In the genomic region with DNA sequence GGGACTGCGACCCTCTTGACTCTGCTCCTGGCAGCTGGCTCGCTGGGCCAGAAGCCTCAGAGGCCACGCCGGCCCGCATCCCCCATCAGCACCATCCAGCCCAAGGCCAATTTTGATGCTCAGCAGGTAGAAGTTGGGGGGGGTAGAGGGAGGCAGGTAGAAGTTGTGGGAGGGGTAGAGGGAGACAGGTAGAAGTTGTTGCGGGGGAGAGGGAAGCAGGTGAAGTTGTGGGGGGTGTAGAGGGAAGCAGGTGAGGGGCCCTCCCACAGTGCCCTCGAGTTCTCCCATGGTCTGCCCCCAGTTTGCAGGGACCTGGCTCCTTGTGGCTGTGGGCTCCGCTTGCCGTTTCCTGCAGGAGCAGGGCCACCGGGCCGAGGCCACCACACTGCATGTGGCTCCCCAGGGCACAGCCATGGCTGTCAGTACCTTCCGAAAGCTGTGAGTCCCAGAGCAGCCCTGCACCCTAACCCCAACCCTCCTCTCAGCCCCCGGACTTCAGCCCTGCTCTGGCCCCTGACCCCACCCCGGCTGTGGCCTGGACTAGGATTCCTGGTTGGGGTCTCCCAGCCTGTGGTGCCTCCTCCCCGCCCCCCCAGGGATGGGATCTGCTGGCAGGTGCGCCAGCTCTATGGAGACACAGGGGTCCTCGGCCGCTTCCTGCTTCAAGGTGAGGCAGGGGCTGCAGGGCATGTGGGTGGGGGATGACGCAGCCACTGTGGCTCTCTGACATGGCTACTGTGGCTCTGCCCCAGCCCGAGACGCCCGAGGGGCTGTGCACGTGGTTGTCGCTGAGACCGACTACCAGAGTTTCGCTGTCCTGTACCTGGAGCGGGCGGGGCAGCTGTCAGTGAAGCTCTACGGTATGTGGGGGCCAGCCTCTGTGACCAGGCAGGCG, we compare ENCODE assay signal across 12 cellular contexts. TPM values are rescaled to one million over a fixed set of nuclear protein-coding genes. Genes with fewer than 3 reads are reported as not detected.
DNase-seq lines count a peak whose midpoint lies in the region; ATAC-seq and TF ChIP-seq lines count a peak whose summit lies in the region.
"Had no signal": no experiment of that assay in that cellular context is flagged by ENCODE, and none has a peak within 500 bp of the region (broad histone marks: within the 10 kb centered on the region; RNA-seq: fewer than 3 reads in every experiment).

No MANE protein-coding gene starts in this region.

- no TSS peak for BruUV-seq in Calu3 (replicated peaks; lab: Mats Ljungman, UMichigan)

- POLR2A ChIA-PET in CD4-positive, alpha-beta memory T cell (lab: Charles Lee; ENCODE audit: partially characterized antibody): interaction anchor here (0.7 to 4.1 kb wide), 11 partner anchors 14 to 217 kb away, joined by 3 to 37 read pairs (median 8); partner anchors contain the start of genes AJM1, CLIC3, EDF1 and PAXX

- no peaks in the 10 kb centered on the region for H3K9me3 Mint-ChIP-seq in Calu3 (ENCODE audit: low read depth, unreplicated experiment)
- H3K9me3 Mint-ChIP-seq in T-helper 1 cell treated with Interleukin-12 subunit alpha and Interleukin-12 subunit beta and Interleukin-4 antibody, amounts not matched to agents 30 μg/mL and 1 μg/mL, for 36 hours: no peaks in the 10 kb centered on the region
- H3K9me3 Mint-ChIP-seq in CD4-positive, alpha-beta memory T cell: no peaks in the 10 kb centered on the region

- H3K4me1 ChIP-seq in psoas muscle: peaks cover 35% of the 10 kb centered on the region
- peaks cover 28% of the 10 kb centered on the region for H3K4me1 ChIP-seq in CD4-positive, alpha-beta memory T cell (ENCODE audit: insufficient read depth, low read length)

- H3K27ac ChIP-seq in psoas muscle: no peak overlapping the region
- no peak overlapping the region for H3K27ac ChIP-seq in CD4-positive, alpha-beta memory T cell (ENCODE audit: low read depth, low read length)
- H3K27ac ChIP-seq: ovary, testis had no signal

- CTCF ChIA-PET in Calu3 (lab: Charles Lee): no interaction called here
- CTCF ChIA-PET in CD4-positive, alpha-beta memory T cell (lab: Charles Lee; ENCODE audit: partially characterized antibody): interaction anchor here (1.2 to 2.6 kb wide), 4 partner anchors 46 to 89 kb away, joined by 3 to 12 read pairs (median 6); partner anchors contain the start of gene CLIC3

- no peak overlapping the region for H3K4me3 ChIP-seq in psoas muscle
- H3K4me3 ChIP-seq in CD4-positive, alpha-beta memory T cell (ENCODE audit: low read length in 2 of 2): no peak overlapping the region
- H3K4me3 ChIP-seq: ovary had no signal

- H3K27me3 ChIP-seq in psoas muscle (ENCODE audit: insufficient read depth in 3 of 3, low read length in 2 of 3): no peaks in the 10 kb centered on the region
- no peaks in the 10 kb centered on the region for H3K27me3 ChIP-seq in CD4-positive, alpha-beta memory T cell (ENCODE audit: insufficient read depth, low read length)
- H3K27me3 ChIP-seq: ovary, testis had no signal

- WGBS in psoas muscle, 3 donors: 87 to 92% (median 88%) methylated on average over 24 to 30 of the region's 30 CpGs

- no peak for ATAC-seq in left ventricle myocardium superior
- no peak for ATAC-seq in psoas muscle
- no peak for ATAC-seq in GM21447 (IDR thresholded peaks at IDR 0.05; ENCODE audit: unreplicated experiment)

- peak overlapping the region; percentile 42 for H3K27ac Mint-ChIP-seq in Calu3 (ENCODE audit: unreplicated experiment)
- no peak overlapping the region for H3K27ac Mint-ChIP-seq in T-helper 1 cell treated with Interleukin-12 subunit alpha and Interleukin-12 subunit beta and Interleukin-4 antibody, amounts not matched to agents 30 μg/mL and 1 μg/mL, for 36 hours
- H3K27ac Mint-ChIP-seq in CD4-positive, alpha-beta memory T cell: peak overlapping the region in 3 of 7 donors; percentile 31 to 88 (median 88)

- no peaks in the 10 kb centered on the region for H3K27me3 Mint-ChIP-seq in Calu3 (ENCODE audit: unreplicated experiment)
- no peaks in the 10 kb centered on the region for H3K27me3 Mint-ChIP-seq in T-helper 1 cell treated with Interleukin-12 subunit alpha and Interleukin-12 subunit beta and Interleukin-4 antibody, amounts not matched to agents 30 μg/mL and 1 μg/mL, for 36 hours (ENCODE audit: low read depth)
- no peaks in the 10 kb centered on the region for H3K27me3 Mint-ChIP-seq in CD4-positive, alpha-beta memory T cell

- peaks cover 16 to 28% of the 10 kb centered on the region in 2 donors for H3K36me3 ChIP-seq in psoas muscle (ENCODE audit: insufficient read depth in 1 of 2, low read depth in 1 of 2)
- peaks cover 14% of the 10 kb centered on the region for H3K36me3 ChIP-seq in CD4-positive, alpha-beta memory T cell (ENCODE audit: insufficient read depth, low read length)
- H3K36me3 ChIP-seq: ovary had no signal

- H3K4me1 Mint-ChIP-seq in Calu3 (ENCODE audit: low read depth, unreplicated experiment): peaks cover 8% of the 10 kb centered on the region
- peaks cover 3% of the 10 kb centered on the region for H3K4me1 Mint-ChIP-seq in T-helper 1 cell treated with Interleukin-12 subunit alpha and Interleukin-12 subunit beta and Interleukin-4 antibody, amounts not matched to agents 30 μg/mL and 1 μg/mL, for 36 hours (ENCODE audit: low read depth)
- peaks cover 4 to 21% (median 13%) of the 10 kb centered on the region in 4 donors for H3K4me1 Mint-ChIP-seq in CD4-positive, alpha-beta memory T cell

- TF ChIP-seq CTCF in Calu3 (IDR thresholded peaks at IDR 0.05; ENCODE audit: unreplicated experiment) (no peak), psoas muscle (IDR thresholded peaks at IDR 0.05) (no peak)

- H3K9me3 ChIP-seq in psoas muscle: no peaks in the 10 kb centered on the region
- H3K9me3 ChIP-seq in CD4-positive, alpha-beta memory T cell (ENCODE audit: control insufficient read depth in 1 of 2, low read length in 2 of 2): no peaks in the 10 kb centered on the region
- H3K9me3 ChIP-seq: ovary, testis had no signal

- peaks cover 72% of the 10 kb centered on the region for H3K36me3 Mint-ChIP-seq in Calu3 (ENCODE audit: insufficient read depth, unreplicated experiment)
- peaks cover 6% of the 10 kb centered on the region for H3K36me3 Mint-ChIP-seq in T-helper 1 cell treated with Interleukin-12 subunit alpha and Interleukin-12 subunit beta and Interleukin-4 antibody, amounts not matched to agents 30 μg/mL and 1 μg/mL, for 36 hours (ENCODE audit: low read depth)
- peaks cover 6% of the 10 kb centered on the region in 2 donors for H3K36me3 Mint-ChIP-seq in CD4-positive, alpha-beta memory T cell

- DNase-seq in Calu3 (no peak), left ventricle myocardium superior (peak; percentile 44), psoas muscle (peak; percentile 21 to 63), MV-4-11 (lab: John Stamatoyannopoulos, UW) (no peak)
- DNase-seq in CD4-positive, alpha-beta memory T cell: no peak
- no peak for DNase-seq in activated effector memory CD4-positive, alpha-beta T cell treated with anti-CD3 and anti-CD28 coated beads, Interleukin-2, amount 50 U/mL, for 16 hours

- H3K4me3 Mint-ChIP-seq in Calu3 (ENCODE audit: low read depth, unreplicated experiment): no peak overlapping the region
- peak overlapping the region; percentile 66 for H3K4me3 Mint-ChIP-seq in T-helper 1 cell treated with Interleukin-12 subunit alpha and Interleukin-12 subunit beta and Interleukin-4 antibody, amounts not matched to agents 30 μg/mL and 1 μg/mL, for 36 hours
- H3K4me3 Mint-ChIP-seq in CD4-positive, alpha-beta memory T cell: peak overlapping the region in 1 of 8 donors; percentile 25

- intact Hi-C loops in Calu3 (cut with micrococcal nuclease; ENCODE audit: unreplicated experiment): no loop called here
- intact Hi-C loops in left ventricle myocardium superior (cut with micrococcal nuclease): no loop called here
- intact Hi-C loops in psoas muscle (cut with DNase I): loop anchor here (5.0 kb wide), 2 partner anchors 47 to 98 kb away; partner anchors contain the start of genes PAXX (in 1 of the 2) and PHPT1 (in 1 of the 2)
- intact Hi-C loops in CD4-positive, alpha-beta memory T cell (cut with micrococcal nuclease): loop anchor here (2.0 kb wide), 2 partner anchors 43 to 47 kb away; partner anchors contain the start of gene PAXX

RNA-seq across cellular contexts. Expression of gene C8G, which starts 0.5 kb away (rescaled TPM):
- total RNA-seq in Calu3 (2022): 3.9 and 4.0 TPM in 2 replicates
- 2.2 TPM for total RNA-seq in left ventricle myocardium superior
- total RNA-seq in psoas muscle: 1 to 10 TPM; 1.7 to 7.9 (median 5.9) TPM
- 1 to 10 TPM; 3.4 to 6.0 (median 4.5) TPM for polyA plus RNA-seq in psoas muscle
- 1 to 10 TPM; 2.2 TPM for total RNA-seq in CD4-positive, alpha-beta memory T cell
- under 1 TPM in 1 of 2 donors, not detected in 1; 0.60 TPM for polyA plus RNA-seq in CD4-positive, alpha-beta memory T cell
- total RNA-seq: RPMI7951 had no signal

RNA-seq across cellular contexts. Expression of gene FBXW5, which starts 1.0 kb away (rescaled TPM):
- total RNA-seq in Calu3 (2022): 49.9 and 50.8 TPM in 2 replicates
- 162 TPM for total RNA-seq in left ventricle myocardium superior
- 100 to 1,000 TPM; 135 to 236 (median 171) TPM for total RNA-seq in psoas muscle
- polyA plus RNA-seq in psoas muscle: 100 to 1,000 TPM; 202 to 261 (median 213) TPM
- 100 to 1,000 TPM; 122 to 123 TPM for total RNA-seq in CD4-positive, alpha-beta memory T cell
- polyA plus RNA-seq in CD4-positive, alpha-beta memory T cell: 100 to 1,000 TPM in 1 of 2 donors, 10 to 100 TPM in 1; 98.6 to 160 TPM

RNA-seq across cellular contexts. Expression of gene LCN12, which starts 6.5 kb away (rescaled TPM):
- 3.8 and 3.9 TPM in 2 replicates for total RNA-seq in Calu3 (2022)
- 3.6 TPM for total RNA-seq in left ventricle myocardium superior
- total RNA-seq in psoas muscle: 1 to 10 TPM in 1 of 4 donors, under 1 TPM in 2, not detected in 1; 0.38 to 1.5 (median 0.48) TPM
- under 1 TPM; 0.06 to 0.17 (median 0.13) TPM for polyA plus RNA-seq in psoas muscle
- 1 to 10 TPM in 1 of 2 experiments, under 1 TPM in 1; 0.72 to 1.4 TPM for total RNA-seq in CD4-positive, alpha-beta memory T cell
- polyA plus RNA-seq in CD4-positive, alpha-beta memory T cell: not detected
- total RNA-seq: RPMI7951 had no signal

RNA-seq across cellular contexts. Expression of gene PTGDS, which starts 31.7 kb away (rescaled TPM):
- total RNA-seq in Calu3 (2022): not detected in 2 replicates
- 5,424 TPM for total RNA-seq in left ventricle myocardium superior
- total RNA-seq in psoas muscle: 100 to 1,000 TPM in 1 of 4 donors, 10 to 100 TPM in 3; 23.3 to 130 (median 74.3) TPM
- polyA plus RNA-seq in psoas muscle: 10 to 100 TPM; 29.9 to 37.9 (median 37.8) TPM
- 1 to 10 TPM; 4.8 to 5.1 TPM for total RNA-seq in CD4-positive, alpha-beta memory T cell
- 1 to 10 TPM; 1.7 to 3.8 TPM for polyA plus RNA-seq in CD4-positive, alpha-beta memory T cell

RNA-seq across cellular contexts. Expression of gene LCNL1, which starts 37.2 kb away (rescaled TPM):
- total RNA-seq in Calu3 (2022) (0.22 TPM in 1 of 2 replicates, not detected in the other), left ventricle myocardium superior (18.3 TPM), psoas muscle (under 1 TPM; 0.10 to 0.79 (median 0.38) TPM)
- polyA plus RNA-seq in psoas muscle: under 1 TPM; 0.04 to 0.14 (median 0.06) TPM
- total RNA-seq in CD4-positive, alpha-beta memory T cell: under 1 TPM; 0.14 to 0.17 TPM
- not detected for polyA plus RNA-seq in CD4-positive, alpha-beta memory T cell
- total RNA-seq: RPMI7951; T-helper 1 cell treated with Interleukin-12 subunit alpha and Interleukin-12 subunit beta and Interleukin-4 antibody, amounts not matched to agents 30 ng/mL and 1 ng/mL, for 36 hours had no signal

Comparison
In these comparisons a context has a peak if more than half of its experiments do, and no peak if none do; other contexts are left out.
1. DNase-seq: peak in left ventricle myocardium superior (single experiment) and psoas muscle (2 of 2); none in Calu3 (single experiment), CD4-positive, alpha-beta memory T cell (0 of 5), activated effector memory CD4-positive, alpha-beta T cell treated with anti-CD3 and anti-CD28 coated beads, Interleukin-2, amount 50 U/mL, for 16 hours (single experiment) and MV-4-11 (single experiment).
2. intact Hi-C loops: an anchor here in psoas muscle (5.0 kb wide) and CD4-positive, alpha-beta memory T cell (2.0 kb wide); none called in Calu3 and left ventricle myocardium superior.